1 cellular context compared by ENCODE assay signal in the genomic region with DNA sequence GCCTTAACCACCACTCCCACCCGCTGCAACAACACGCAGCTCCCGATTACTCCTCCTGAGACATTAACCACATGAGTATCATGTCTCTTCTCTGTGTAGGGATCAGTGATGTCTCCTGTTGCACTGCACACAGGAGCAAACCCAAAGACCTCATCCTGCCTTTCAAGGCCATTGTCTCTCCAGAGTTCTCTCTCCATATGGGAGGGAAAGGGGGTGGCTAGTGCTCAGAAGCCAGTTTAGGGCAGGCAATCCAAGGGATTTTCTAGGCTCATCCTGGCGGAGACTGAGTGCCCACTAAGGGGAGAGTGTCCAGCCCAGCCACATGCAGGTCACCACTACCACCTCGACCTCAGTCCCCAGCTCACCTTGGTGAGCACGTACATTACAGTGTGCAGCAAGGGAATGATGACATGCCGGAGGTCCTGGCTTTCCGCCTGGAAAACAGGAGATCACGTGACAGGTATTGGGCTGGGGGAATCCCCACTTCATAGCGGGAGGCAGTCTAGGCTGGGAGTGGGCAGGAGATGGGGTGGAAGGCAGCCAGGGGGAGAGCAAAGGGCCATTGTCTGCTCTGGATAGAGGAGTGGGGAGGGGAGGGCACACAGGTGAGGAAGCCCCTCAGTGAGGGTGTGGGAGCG.
TF ChIP-seq lines count a peak whose summit lies in the region.

No MANE protein-coding gene starts in this region.

TF ChIP-seq in HepG2, 621 proteins besides CTCF, POLR2A, EP300 and RAD21:
- TF ChIP-seq RAD51 (IDR thresholded peaks at IDR 0.05; ENCODE audit: borderline replicate concordance) (peak; percentile 92), ARNT2 (CRISPR knock-in tag; IDR thresholded peaks at IDR 0.05; ENCODE audit: low read depth) (no peak), BHLHE40 (IDR thresholded peaks at IDR 0.05; ENCODE audit: low read length) (0 out of 2 replicates have a peak, but pooled peaks have one; percentile 13), DNMT1 (CRISPR knock-in tag; IDR thresholded peaks at IDR 0.05) (no peak), ZNF850 (CRISPR knock-in tag; conservative IDR thresholded peaks at IDR 0.05) (no peak), REXO4 (CRISPR knock-in tag; IDR thresholded peaks at IDR 0.05; ENCODE audit: borderline replicate concordance) (no peak)
- TF ChIP-seq, protein P1, sequence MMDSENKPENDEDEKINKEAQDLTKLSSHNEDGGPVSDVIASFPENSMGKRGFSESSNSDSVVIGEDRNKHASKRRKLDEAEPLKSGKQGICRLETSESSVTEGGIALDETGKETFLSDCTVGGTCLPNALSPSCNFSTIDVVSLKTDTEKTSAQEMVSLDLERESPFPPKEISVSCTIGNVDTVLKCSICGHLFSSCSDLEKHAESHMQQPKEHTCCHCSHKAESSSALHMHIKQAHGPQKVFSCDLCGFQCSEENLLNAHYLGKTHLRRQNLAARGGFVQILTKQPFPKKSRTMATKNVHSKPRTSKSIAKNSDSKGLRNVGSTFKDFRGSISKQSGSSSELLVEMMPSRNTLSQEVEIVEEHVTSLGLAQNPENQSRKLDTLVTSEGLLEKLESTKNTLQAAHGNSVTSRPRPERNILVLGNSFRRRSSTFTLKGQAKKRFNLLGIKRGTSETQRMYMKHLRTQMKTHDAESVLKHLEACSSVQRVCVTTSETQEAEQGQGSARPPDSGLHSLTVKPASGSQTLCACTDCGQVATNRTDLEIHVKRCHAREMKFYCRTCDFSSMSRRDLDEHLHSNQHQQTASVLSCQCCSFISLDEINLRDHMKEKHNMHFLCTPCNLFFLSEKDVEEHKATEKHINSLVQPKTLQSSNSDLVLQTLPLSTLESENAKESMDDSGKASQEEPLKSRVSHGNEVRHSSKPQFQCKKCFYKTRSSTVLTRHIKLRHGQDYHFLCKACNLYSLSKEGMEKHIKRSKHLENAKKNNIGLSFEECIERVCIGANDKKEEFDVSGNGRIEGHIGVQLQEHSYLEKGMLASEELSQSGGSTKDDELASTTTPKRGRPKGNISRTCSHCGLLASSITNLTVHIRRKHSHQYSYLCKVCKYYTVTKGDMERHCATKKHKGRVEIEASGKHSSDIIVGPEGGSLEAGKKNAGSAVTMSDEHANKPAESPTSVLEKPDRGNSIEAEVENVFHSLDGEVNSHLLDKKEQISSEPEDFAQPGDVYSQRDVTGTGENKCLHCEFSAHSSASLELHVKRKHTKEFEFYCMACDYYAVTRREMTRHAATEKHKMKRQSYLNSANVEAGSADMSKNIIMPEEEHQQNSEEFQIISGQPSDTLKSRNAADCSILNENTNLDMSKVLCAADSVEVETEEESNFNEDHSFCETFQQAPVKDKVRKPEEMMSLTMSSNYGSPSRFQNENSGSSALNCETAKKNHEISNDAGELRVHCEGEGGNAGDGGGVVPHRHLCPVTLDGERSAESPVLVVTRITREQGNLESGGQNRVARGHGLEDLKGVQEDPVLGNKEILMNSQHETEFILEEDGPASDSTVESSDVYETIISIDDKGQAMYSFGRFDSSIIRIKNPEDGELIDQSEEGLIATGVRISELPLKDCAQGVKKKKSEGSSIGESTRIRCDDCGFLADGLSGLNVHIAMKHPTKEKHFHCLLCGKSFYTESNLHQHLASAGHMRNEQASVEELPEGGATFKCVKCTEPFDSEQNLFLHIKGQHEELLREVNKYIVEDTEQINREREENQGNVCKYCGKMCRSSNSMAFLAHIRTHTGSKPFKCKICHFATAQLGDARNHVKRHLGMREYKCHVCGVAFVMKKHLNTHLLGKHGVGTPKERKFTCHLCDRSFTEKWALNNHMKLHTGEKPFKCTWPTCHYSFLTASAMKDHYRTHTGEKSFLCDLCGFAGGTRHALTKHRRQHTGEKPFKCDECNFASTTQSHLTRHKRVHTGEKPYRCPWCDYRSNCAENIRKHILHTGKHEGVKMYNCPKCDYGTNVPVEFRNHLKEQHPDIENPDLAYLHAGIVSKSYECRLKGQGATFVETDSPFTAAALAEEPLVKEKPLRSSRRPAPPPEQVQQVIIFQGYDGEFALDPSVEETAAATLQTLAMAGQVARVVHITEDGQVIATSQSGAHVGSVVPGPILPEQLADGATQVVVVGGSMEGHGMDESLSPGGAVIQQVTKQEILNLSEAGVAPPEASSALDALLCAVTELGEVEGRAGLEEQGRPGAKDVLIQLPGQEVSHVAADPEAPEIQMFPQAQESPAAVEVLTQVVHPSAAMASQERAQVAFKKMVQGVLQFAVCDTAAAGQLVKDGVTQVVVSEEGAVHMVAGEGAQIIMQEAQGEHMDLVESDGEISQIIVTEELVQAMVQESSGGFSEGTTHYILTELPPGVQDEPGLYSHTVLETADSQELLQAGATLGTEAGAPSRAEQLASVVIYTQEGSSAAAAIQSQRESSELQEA (CRISPR knock-in tag; IDR thresholded peaks at IDR 0.05; ENCODE audit: not compliant biosample characterization), result no peak
- TF ChIP-seq, protein P2, sequence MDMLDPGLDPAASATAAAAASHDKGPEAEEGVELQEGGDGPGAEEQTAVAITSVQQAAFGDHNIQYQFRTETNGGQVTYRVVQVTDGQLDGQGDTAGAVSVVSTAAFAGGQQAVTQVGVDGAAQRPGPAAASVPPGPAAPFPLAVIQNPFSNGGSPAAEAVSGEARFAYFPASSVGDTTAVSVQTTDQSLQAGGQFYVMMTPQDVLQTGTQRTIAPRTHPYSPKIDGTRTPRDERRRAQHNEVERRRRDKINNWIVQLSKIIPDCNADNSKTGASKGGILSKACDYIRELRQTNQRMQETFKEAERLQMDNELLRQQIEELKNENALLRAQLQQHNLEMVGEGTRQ (IDR thresholded peaks at IDR 0.05; ENCODE audit: low read depth, low read length), result peak; percentile 77
- TF ChIP-seq, protein P2 (CRISPR knock-in tag; IDR thresholded peaks at IDR 0.05; ENCODE audit: borderline replicate concordance), result peak; percentile 37; the same call in 1 of the 2 replicates
- TF ChIP-seq, protein P3, sequence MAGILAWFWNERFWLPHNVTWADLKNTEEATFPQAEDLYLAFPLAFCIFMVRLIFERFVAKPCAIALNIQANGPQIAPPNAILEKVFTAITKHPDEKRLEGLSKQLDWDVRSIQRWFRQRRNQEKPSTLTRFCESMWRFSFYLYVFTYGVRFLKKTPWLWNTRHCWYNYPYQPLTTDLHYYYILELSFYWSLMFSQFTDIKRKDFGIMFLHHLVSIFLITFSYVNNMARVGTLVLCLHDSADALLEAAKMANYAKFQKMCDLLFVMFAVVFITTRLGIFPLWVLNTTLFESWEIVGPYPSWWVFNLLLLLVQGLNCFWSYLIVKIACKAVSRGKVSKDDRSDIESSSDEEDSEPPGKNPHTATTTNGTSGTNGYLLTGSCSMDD (CRISPR knock-in tag; IDR thresholded peaks at IDR 0.05), result no peak
- TF ChIP-seq, protein P4, sequence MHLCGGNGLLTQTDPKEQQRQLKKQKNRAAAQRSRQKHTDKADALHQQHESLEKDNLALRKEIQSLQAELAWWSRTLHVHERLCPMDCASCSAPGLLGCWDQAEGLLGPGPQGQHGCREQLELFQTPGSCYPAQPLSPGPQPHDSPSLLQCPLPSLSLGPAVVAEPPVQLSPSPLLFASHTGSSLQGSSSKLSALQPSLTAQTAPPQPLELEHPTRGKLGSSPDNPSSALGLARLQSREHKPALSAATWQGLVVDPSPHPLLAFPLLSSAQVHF (CRISPR knock-in tag; IDR thresholded peaks at IDR 0.05), result no peak
